ENCODE assay signal across 9 cellular contexts in genomic region chr6:24517659-24518538, GRCh38. TPM values are rescaled to one million over a fixed set of nuclear protein-coding genes. Genes with fewer than 3 reads are reported as not detected.
DNase-seq lines count a peak whose midpoint lies in the region; ATAC-seq and TF ChIP-seq lines count a peak whose summit lies in the region.
"Had no signal": no experiment of that assay in that cellular context is flagged by ENCODE, and none has a peak within 500 bp of the region (broad histone marks: within the 10 kb centered on the region; RNA-seq: fewer than 3 reads in every experiment).

No MANE protein-coding gene starts in this region.

- H3K36me3 Mint-ChIP-seq in T-helper 1 cell treated with Interleukin-12 subunit alpha and Interleukin-12 subunit beta and Interleukin-4 antibody, amounts not matched to agents 30 μg/mL and 1 μg/mL, for 36 hours (ENCODE audit: low read depth): no peaks in the 10 kb centered on the region
- peaks cover 26% of the 10 kb centered on the region for H3K36me3 Mint-ChIP-seq in Caco-2 (ENCODE audit: insufficient read depth, unreplicated experiment)

- H3K9me3 Mint-ChIP-seq in T-helper 1 cell treated with Interleukin-12 subunit alpha and Interleukin-12 subunit beta and Interleukin-4 antibody, amounts not matched to agents 30 μg/mL and 1 μg/mL, for 36 hours: no peaks in the 10 kb centered on the region
- no peaks in the 10 kb centered on the region for H3K9me3 Mint-ChIP-seq in Caco-2 (ENCODE audit: unreplicated experiment)
- H3K9me3 Mint-ChIP-seq: neural crest cell had no signal

- no peak overlapping the region for H3K27ac ChIP-seq in A673 (ENCODE audit: low read depth, low read length, poor library complexity, severe bottlenecking)

- H3K4me3 Mint-ChIP-seq in T-helper 1 cell treated with Interleukin-12 subunit alpha and Interleukin-12 subunit beta and Interleukin-4 antibody, amounts not matched to agents 30 μg/mL and 1 μg/mL, for 36 hours: no peak overlapping the region
- H3K4me3 Mint-ChIP-seq in Caco-2 (ENCODE audit: unreplicated experiment): no peak overlapping the region
- H3K4me3 Mint-ChIP-seq: neural crest cell had no signal

- no peaks in the 10 kb centered on the region for H3K4me1 ChIP-seq in mucosa of descending colon (ENCODE audit: low read depth)
- no peaks in the 10 kb centered on the region for H3K4me1 ChIP-seq in A673 (ENCODE audit: insufficient read depth, low read length, poor library complexity, severe bottlenecking)
- H3K4me1 ChIP-seq in Caco-2: no peaks in the 10 kb centered on the region

- no peaks in the 10 kb centered on the region for H3K27me3 Mint-ChIP-seq in T-helper 1 cell treated with Interleukin-12 subunit alpha and Interleukin-12 subunit beta and Interleukin-4 antibody, amounts not matched to agents 30 μg/mL and 1 μg/mL, for 36 hours (ENCODE audit: low read depth)
- H3K27me3 Mint-ChIP-seq in Caco-2 (ENCODE audit: insufficient read depth, unreplicated experiment): no peaks in the 10 kb centered on the region

- H3K9me3 ChIP-seq in mucosa of descending colon (no peaks in the 10 kb centered on the region), A673 (ENCODE audit: low read depth, low read length, poor library complexity, severe bottlenecking) (no peaks in the 10 kb centered on the region), Caco-2 (no peaks in the 10 kb centered on the region)

- intact Hi-C loops in mucosa of descending colon (cut with DNase I, micrococcal nuclease) (no loop called here), A673 (cut with micrococcal nuclease; ENCODE audit: unreplicated experiment) (no loop called here), Caco-2 (cut with micrococcal nuclease; ENCODE audit: unreplicated experiment) (no loop called here)

- H3K27ac Mint-ChIP-seq in T-helper 1 cell treated with Interleukin-12 subunit alpha and Interleukin-12 subunit beta and Interleukin-4 antibody, amounts not matched to agents 30 μg/mL and 1 μg/mL, for 36 hours: peak overlapping the region; percentile 80
- no peak overlapping the region for H3K27ac Mint-ChIP-seq in Caco-2 (ENCODE audit: unreplicated experiment)

- H3K4me3 ChIP-seq in mucosa of descending colon (no peak overlapping the region), A673 (ENCODE audit: low read depth, low read length, poor library complexity, severe bottlenecking) (no peak overlapping the region), Caco-2 (ENCODE audit: low read depth, low read length) (no peak overlapping the region)

- CTCF ChIA-PET in A673 (lab: Charles Lee): no interaction called here
- CTCF ChIA-PET in Caco-2 (lab: Charles Lee): interaction anchor here (2.3 kb wide), 1 partner anchor 23 kb away, joined by 12 read pairs; the partner anchor contains the start of gene ALDH5A1

- H3K4me1 Mint-ChIP-seq in T-helper 1 cell treated with Interleukin-12 subunit alpha and Interleukin-12 subunit beta and Interleukin-4 antibody, amounts not matched to agents 30 μg/mL and 1 μg/mL, for 36 hours (ENCODE audit: low read depth): peaks cover 15% of the 10 kb centered on the region
- peaks cover 18% of the 10 kb centered on the region for H3K4me1 Mint-ChIP-seq in Caco-2 (ENCODE audit: low read depth, unreplicated experiment)

- DNase-seq in T-helper 1 cell (no peak), mucosa of descending colon (no peak), NCI-H1694 (lab: John Stamatoyannopoulos, UW) (no peak), A673 (ENCODE audit: low spot score) (no peak), Caco-2 (no peak)

- TF ChIP-seq CTCF in mucosa of descending colon (IDR thresholded peaks at IDR 0.05): no peak
- no peak for TF ChIP-seq CTCF in A673 (conservative IDR thresholded peaks at IDR 0.05; ENCODE audit: low read depth, low read length)
- TF ChIP-seq CTCF in Caco-2 (IDR thresholded peaks at IDR 0.05; ENCODE audit: insufficient read depth in 1 of 2, low read depth in 1 of 2, low read length in 1 of 2, severe bottlenecking in 1 of 2, unreplicated experiment in 1 of 2): no peak

- POLR2A ChIA-PET in A673 (lab: Charles Lee; ENCODE audit: low non-redundant PET) (no interaction called here), Caco-2 (lab: Charles Lee) (no interaction called here)

- ATAC-seq in GM21529 (IDR thresholded peaks at IDR 0.05; ENCODE audit: unreplicated experiment) (peak; percentile 81), HG03442 (IDR thresholded peaks at IDR 0.05; ENCODE audit: unreplicated experiment) (peak; percentile 77), mucosa of descending colon (peak; percentile 41)

- H3K27me3 ChIP-seq in A673 (replicated peaks; ENCODE audit: insufficient read depth, low read depth, low read length, poor library complexity) (no peaks in the 10 kb centered on the region), Caco-2 (replicated peaks; ENCODE audit: control insufficient read depth, insufficient read depth, low read length) (no peaks in the 10 kb centered on the region)

- BruUV-seq in A673 (replicated peaks; lab: Mats Ljungman, UMichigan): no TSS peak
- BruUV-seq in Caco-2 (replicated peaks; lab: Mats Ljungman, UMichigan): no TSS peak

- H3K36me3 ChIP-seq in mucosa of descending colon (ENCODE audit: low read depth) (no peaks in the 10 kb centered on the region), A673 (ENCODE audit: insufficient read depth, low read length, poor library complexity, severe bottlenecking) (no peaks in the 10 kb centered on the region), Caco-2 (ENCODE audit: control insufficient read depth, insufficient read depth, low read length) (no peaks in the 10 kb centered on the region; the same call in 1 of the 2 replicates)

RNA-seq across cellular contexts. Expression of gene ALDH5A1, which starts 23.1 kb away (rescaled TPM):
- total RNA-seq in mucosa of descending colon (10 to 100 TPM in 1 of 3 donors, 1 to 10 TPM in 2; 5.9 to 18.2 (median 8.1) TPM), A673 (2021) (4.1 and 7.3 TPM in 2 replicates), Caco-2 (2022) (42.4 and 45.3 TPM in 2 replicates)

RNA-seq across cellular contexts. Expression of gene GPLD1, which starts 28.5 kb away (rescaled TPM):
- total RNA-seq in mucosa of descending colon: 1 to 10 TPM in 2 of 3 donors, under 1 TPM in 1; 0.36 to 5.8 (median 1.8) TPM
- 0.63 and 1.1 TPM in 2 replicates for total RNA-seq in A673 (2021)
- 9.0 and 10.1 TPM in 2 replicates for total RNA-seq in Caco-2 (2022)
